ENCODE assay signal across 14 cellular contexts in the genomic region with DNA sequence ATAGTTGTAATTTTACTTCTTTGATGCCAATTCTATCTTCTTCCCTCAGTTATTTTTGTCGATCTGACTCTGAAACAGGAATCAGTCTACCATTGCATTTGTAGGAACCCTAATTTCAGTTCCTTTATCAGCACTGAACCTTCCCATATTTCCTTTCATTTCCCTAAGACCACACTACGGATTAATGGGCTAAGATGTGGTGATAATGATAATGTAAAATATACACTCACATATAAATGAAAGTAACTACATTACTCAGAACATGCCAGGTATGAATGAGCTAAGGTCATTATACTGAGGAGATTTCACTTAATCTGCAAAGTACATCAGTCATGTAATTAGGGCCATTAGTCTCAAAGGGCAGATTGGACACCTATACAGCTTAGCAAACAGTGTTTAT.
DNase-seq lines count a peak whose midpoint lies in the region; ATAC-seq, FAIRE-seq and TF ChIP-seq lines count a peak whose summit lies in the region.
"Had no signal": no experiment of that assay in that cellular context is flagged by ENCODE, and none has a peak within 500 bp of the region (broad histone marks: within the 10 kb centered on the region; RNA-seq: fewer than 3 reads in every experiment).

No MANE protein-coding gene starts in this region.

- ATAC-seq in GM18519 (IDR thresholded peaks at IDR 0.05; ENCODE audit: low FRiP score, unreplicated experiment) (peak; percentile 58), GM21576 (IDR thresholded peaks at IDR 0.05; ENCODE audit: unreplicated experiment) (peak; percentile 56), HG03175 (IDR thresholded peaks at IDR 0.05; ENCODE audit: unreplicated experiment) (peak; percentile 69), HG03571 (IDR thresholded peaks at IDR 0.05; ENCODE audit: unreplicated experiment) (no peak)
- ATAC-seq: effector memory CD8-positive, alpha-beta T cell; lower lobe of right lung had no signal

- no peak overlapping the region for H2AFZ ChIP-seq in OCI-LY3 (ENCODE audit: low read depth, low read length)

- H3K4me2 ChIP-seq in OCI-LY3 (ENCODE audit: low read length) = peak overlapping the region; percentile 52

- no peaks in the 10 kb centered on the region for H3K36me3 ChIP-seq in OCI-LY3 (replicated peaks; ENCODE audit: low read depth, low read length)
- no peaks in the 10 kb centered on the region for H3K36me3 ChIP-seq in kidney (ENCODE audit: control insufficient read depth in 1 of 2, insufficient read depth in 2 of 2, low read length in 2 of 2)
- H3K36me3 ChIP-seq: lower lobe of right lung had no signal

- no peak for FAIRE-seq in kidney (lab: Jason Lieb, UNC)

- peaks cover 20% of the 10 kb centered on the region for H3K4me1 ChIP-seq in OCI-LY3 (ENCODE audit: low read length)
- no peaks in the 10 kb centered on the region for H3K4me1 ChIP-seq in kidney (ENCODE audit: control insufficient read depth in 1 of 2, insufficient read depth in 1 of 2, low read depth in 1 of 2, low read length in 2 of 2)
- H3K4me1 ChIP-seq: lower lobe of right lung had no signal

- H3K27me3 ChIP-seq in OCI-LY3 (ENCODE audit: low read depth, low read length) = peaks cover 33% of the 10 kb centered on the region

- intact Hi-C loops in kidney (cut with DNase I) = no loop called here

- no peaks in the 10 kb centered on the region for H4K20me1 ChIP-seq in OCI-LY3 (ENCODE audit: insufficient read depth, low read length)

- no peak overlapping the region for H3K9ac ChIP-seq in OCI-LY3 (ENCODE audit: low read length)
- H3K9ac ChIP-seq in kidney (ENCODE audit: low read length in 2 of 2) = no peak overlapping the region

- no peak for DNase-seq in NCI-H2196 treated with DMSO at 0.1 percent for 48 hours (lab: John Stamatoyannopoulos, UW; ENCODE audit: unreplicated experiment)
- DNase-seq in GM19238 (ENCODE audit: insufficient read length, low spot score) = no peak
- no peak for DNase-seq in kidney
- DNase-seq: amniotic stem cell; CD4-positive, alpha-beta T cell; effector memory CD8-positive, alpha-beta T cell; lower lobe of right lung; NCI-H524 treated with DMSO at 0.1 percent for 48 hours; stimulated activated CD4-positive, alpha-beta T cell treated with anti-CD3 and anti-CD28 coated beads, Interleukin-2, amount 100 ng/mL, for 48 hours had no signal

- H3K79me2 ChIP-seq in OCI-LY3 (ENCODE audit: low read length) = no peaks in the 10 kb centered on the region

- H3K4me3 ChIP-seq in OCI-LY3 (ENCODE audit: low read length) = peak overlapping the region; percentile 17; the same call in 1 of the 2 replicates
- no peak overlapping the region for H3K4me3 ChIP-seq in kidney (ENCODE audit: low read length in 2 of 2)
- H3K4me3 ChIP-seq: lower lobe of right lung had no signal

- H3K27ac ChIP-seq in OCI-LY3 (ENCODE audit: low read length) (no peak overlapping the region), kidney (ENCODE audit: low read depth in 2 of 2, low read length in 2 of 2) (no peak overlapping the region)
- H3K27ac ChIP-seq: lower lobe of right lung had no signal

- TF ChIP-seq CTCF in OCI-LY3 (IDR thresholded peaks at IDR 0.05; ENCODE audit: low read depth, low read length) (no peak), kidney (IDR thresholded peaks at IDR 0.05; ENCODE audit: borderline replicate concordance, extremely low read depth, insufficient read depth) (no peak)

- H3K9me3 ChIP-seq in OCI-LY3 (ENCODE audit: insufficient read depth, low read length) (no peaks in the 10 kb centered on the region), kidney (ENCODE audit: control insufficient read depth in 1 of 2, low read length in 2 of 2) (no peaks in the 10 kb centered on the region)
- H3K9me3 ChIP-seq: lower lobe of right lung had no signal
